9 cellular contexts compared by ENCODE assay signal in the genomic region with DNA sequence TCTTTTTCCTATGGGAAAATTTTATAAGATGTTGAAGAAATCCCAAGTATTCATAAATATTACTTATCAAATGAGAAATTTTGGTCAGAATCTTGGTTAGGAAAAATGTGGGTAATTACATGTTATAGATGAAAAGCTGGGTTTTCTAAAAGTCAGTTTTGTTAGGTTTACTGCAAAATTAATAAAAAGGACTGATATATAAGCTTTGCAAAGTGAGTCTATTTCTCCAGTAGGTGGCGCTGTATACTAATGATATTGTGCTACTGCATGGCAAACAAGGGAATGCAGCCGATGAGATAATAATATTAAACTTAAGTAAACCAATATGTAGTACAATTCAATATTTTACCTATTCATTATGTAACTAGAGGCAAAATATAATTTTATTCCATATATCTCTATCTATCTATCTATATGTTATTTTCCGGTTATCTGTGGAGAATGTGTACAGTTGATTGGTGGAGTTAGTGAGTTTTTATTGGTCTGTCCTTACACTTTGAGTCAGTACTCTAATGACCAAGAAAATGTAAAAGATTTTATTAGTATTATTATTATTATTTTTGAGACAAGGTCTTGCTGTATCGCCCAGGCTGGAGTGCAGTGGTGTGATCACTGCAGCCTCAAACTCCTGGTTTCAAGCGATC. TPM values are rescaled to one million over a fixed set of nuclear protein-coding genes. Genes with fewer than 3 reads are reported as not detected.
DNase-seq lines count a peak whose midpoint lies in the region; ATAC-seq and TF ChIP-seq lines count a peak whose summit lies in the region.
"Had no signal": no experiment of that assay in that cellular context is flagged by ENCODE, and none has a peak within 500 bp of the region (broad histone marks: within the 10 kb centered on the region; RNA-seq: fewer than 3 reads in every experiment).

No MANE protein-coding gene starts in this region.

- H3K27me3 Mint-ChIP-seq in stimulated activated naive CD8-positive, alpha-beta T cell treated with anti-CD3 and anti-CD28 coated beads, Interleukin-15, amount 100 ng/mL, for 72 hours, result no peaks in the 10 kb centered on the region
- H3K27me3 Mint-ChIP-seq: central memory CD8-positive, alpha-beta T cell had no signal

- intact Hi-C loops in heart right ventricle (cut with DNase I), result loop anchor here in 1 of 10 donors (5.0 kb wide), 1 partner anchor 642 kb away; no protein-coding TSS in a partner anchor

- H3K4me3 Mint-ChIP-seq in stimulated activated naive CD8-positive, alpha-beta T cell treated with anti-CD3 and anti-CD28 coated beads, Interleukin-15, amount 100 ng/mL, for 72 hours, result no peak overlapping the region
- H3K4me3 Mint-ChIP-seq: central memory CD8-positive, alpha-beta T cell had no signal

- H3F3A ChIP-seq in smooth muscle cell (ENCODE audit: low read depth), result no peaks in the 10 kb centered on the region

- H3K4me3 ChIP-seq in WERI-Rb-1 (ENCODE audit: low read depth, low read length), result no peak overlapping the region
- no peak overlapping the region for H3K4me3 ChIP-seq in heart right ventricle
- H3K4me3 ChIP-seq in smooth muscle cell, result no peak overlapping the region

- H2AFZ ChIP-seq in smooth muscle cell (ENCODE audit: low read depth), result no peak overlapping the region

- no peak overlapping the region for H3K9ac ChIP-seq in smooth muscle cell (ENCODE audit: low read depth)

- TF ChIP-seq CTCF in WERI-Rb-1 (IDR thresholded peaks at IDR 0.05; ENCODE audit: low read depth, low read length) (peak; percentile 30; the same call in 1 of the 2 replicates), heart right ventricle (IDR thresholded peaks at IDR 0.05) (peak; percentile 42 to 88 (median 79)), smooth muscle cell (IDR thresholded peaks at IDR 0.05; ENCODE audit: borderline replicate concordance, insufficient read depth, poor library complexity, severe bottlenecking) (peak; percentile 81)

- no peaks in the 10 kb centered on the region for H3K4me1 Mint-ChIP-seq in stimulated activated naive CD8-positive, alpha-beta T cell treated with anti-CD3 and anti-CD28 coated beads, Interleukin-15, amount 100 ng/mL, for 72 hours
- H3K4me1 Mint-ChIP-seq: central memory CD8-positive, alpha-beta T cell had no signal

- H3K9me3 ChIP-seq in WERI-Rb-1 (ENCODE audit: severe bottlenecking), result peaks cover under 1% of the 10 kb centered on the region
- peaks cover 0 to 8% (median 2%) of the 10 kb centered on the region in 11 donors for H3K9me3 ChIP-seq in heart right ventricle
- no peaks in the 10 kb centered on the region for H3K9me3 ChIP-seq in smooth muscle cell (replicated peaks; ENCODE audit: low read depth)

- no peak overlapping the region for H3K27ac Mint-ChIP-seq in stimulated activated naive CD8-positive, alpha-beta T cell treated with anti-CD3 and anti-CD28 coated beads, Interleukin-15, amount 100 ng/mL, for 72 hours

- H3K9me3 Mint-ChIP-seq in stimulated activated naive CD8-positive, alpha-beta T cell treated with anti-CD3 and anti-CD28 coated beads, Interleukin-15, amount 100 ng/mL, for 72 hours, result peaks cover 8 to 9% of the 10 kb centered on the region in 2 donors

- no peak overlapping the region for H3K4me2 ChIP-seq in smooth muscle cell

- no peaks in the 10 kb centered on the region for H3K79me2 ChIP-seq in smooth muscle cell (ENCODE audit: low read depth)

- H3K36me3 ChIP-seq in WERI-Rb-1, result no peaks in the 10 kb centered on the region
- H3K36me3 ChIP-seq in heart right ventricle, result no peaks in the 10 kb centered on the region
- H3K36me3 ChIP-seq in smooth muscle cell (ENCODE audit: low read depth), result no peaks in the 10 kb centered on the region

- H3K4me1 ChIP-seq in heart right ventricle, result no peaks in the 10 kb centered on the region
- no peaks in the 10 kb centered on the region for H3K4me1 ChIP-seq in smooth muscle cell (ENCODE audit: low read depth)

- H3K27ac ChIP-seq in WERI-Rb-1 (no peak overlapping the region), heart right ventricle (no peak overlapping the region), smooth muscle cell (ENCODE audit: low read depth) (no peak overlapping the region)

- peak; percentile 36 for ATAC-seq in stimulated activated naive CD8-positive, alpha-beta T cell treated with anti-CD3 and anti-CD28 coated beads, Interleukin-15, Interleukin-2, amounts not matched to agents 100 U/mL and 50 U/mL, for 24 hours
- no peak for ATAC-seq in stimulated activated naive CD8-positive, alpha-beta T cell treated with anti-CD3 and anti-CD28 coated beads, Interleukin-15, amount 100 ng/mL, for 72 hours
- ATAC-seq in HG02884 (IDR thresholded peaks at IDR 0.05; ENCODE audit: unreplicated experiment), result peak; percentile 67
- peak in 1 of 8 donors; percentile 55 for ATAC-seq in heart right ventricle

- H3K27me3 ChIP-seq in WERI-Rb-1 (ENCODE audit: insufficient read depth, low read depth, severe bottlenecking) (no peaks in the 10 kb centered on the region), heart right ventricle (no peaks in the 10 kb centered on the region), smooth muscle cell (ENCODE audit: low read depth) (no peaks in the 10 kb centered on the region)

- no peaks in the 10 kb centered on the region for H4K20me1 ChIP-seq in smooth muscle cell (ENCODE audit: low read depth)

- 61% methylated on average over 5 of the region's 5 CpGs for WGBS in heart right ventricle, 2 donors
- 70% methylated on average over 5 of the region's 5 CpGs for WGBS in smooth muscle cell (ENCODE audit: low lambda C conversion rate)

- no peak for DNase-seq in stimulated activated naive CD8-positive, alpha-beta T cell treated with anti-CD3 and anti-CD28 coated beads, Interleukin-15, Interleukin-2, amounts not matched to agents 100 U/mL and 50 U/mL, for 24 hours
- DNase-seq in stimulated activated naive CD8-positive, alpha-beta T cell treated with anti-CD3 and anti-CD28 coated beads, Interleukin-15, amount 100 ng/mL, for 72 hours, result no peak
- DNase-seq in NCI-H2107 (lab: John Stamatoyannopoulos, UW) (peak; percentile 59), WERI-Rb-1 (no peak), heart right ventricle (peak in 1 of 2 donors; percentile 16), smooth muscle cell (lab: John Stamatoyannopoulos, UW; ENCODE audit: unreplicated experiment) (no peak), mesenteric fat pad (ENCODE audit: low spot score) (no peak)

RNA-seq across cellular contexts. Expression of gene MIPOL1, which starts 32.9 kb away (rescaled TPM):
- total RNA-seq in heart right ventricle, result 1 to 10 TPM; 4.2 to 9.2 (median 5.6) TPM
- polyA plus RNA-seq in heart right ventricle, result 1 to 10 TPM; 1.1 to 2.2 TPM
- total RNA-seq in smooth muscle cell, result 5.1 and 17.5 TPM in 2 replicates
- 2.6 and 3.2 TPM in 2 replicates for polyA plus RNA-seq in smooth muscle cell
- total RNA-seq in mesenteric fat pad, result 7.2 TPM

RNA-seq across cellular contexts. Expression of gene SLC25A21, which starts 58.3 kb away (rescaled TPM):
- total RNA-seq in heart right ventricle (1 to 10 TPM in 1 of 10 donors, under 1 TPM in 9; 0.08 to 1.3 (median 0.44) TPM), smooth muscle cell (0.54 TPM in 1 of 2 replicates, not detected in the other), mesenteric fat pad (not detected)
- polyA plus RNA-seq in heart right ventricle (under 1 TPM; 0.10 to 0.29 TPM), smooth muscle cell (1.1 TPM in 1 of 2 replicates, not detected in the other)

Comparison
In these comparisons a context has a peak if more than half of its experiments do, and no peak if none do; other contexts are left out.
1. CTCF ChIP-seq: peak in every context shown above with its lines; median percentile 81 in smooth muscle cell; 79 in heart right ventricle; 30 in WERI-Rb-1.